ENCODE assay signal across 18 cellular contexts in the genomic region with DNA sequence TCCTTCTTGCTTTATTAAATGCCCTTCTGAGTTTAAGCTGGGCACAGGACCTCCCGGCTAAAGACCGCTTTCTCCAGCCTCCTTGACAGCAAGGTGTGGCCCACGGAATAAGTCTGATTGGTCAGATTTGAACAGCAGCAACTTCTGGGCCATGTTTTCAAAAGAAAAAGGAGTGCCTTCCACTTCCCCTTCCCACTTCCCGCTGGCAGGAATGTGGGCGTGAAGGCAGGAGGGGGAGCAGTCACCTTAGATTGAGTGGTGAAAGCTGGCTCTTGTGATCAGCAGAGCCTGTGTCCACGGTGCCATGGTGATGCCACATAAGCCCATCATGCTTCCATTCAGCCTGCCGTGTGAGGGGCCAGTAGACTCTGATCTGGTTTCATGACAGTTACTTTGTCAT.
DNase-seq lines count a peak whose midpoint lies in the region; ATAC-seq, FAIRE-seq and TF ChIP-seq lines count a peak whose summit lies in the region.
"Had no signal": no experiment of that assay in that cellular context is flagged by ENCODE, and none has a peak within 500 bp of the region (broad histone marks: within the 10 kb centered on the region; RNA-seq: fewer than 3 reads in every experiment).

No MANE protein-coding gene starts in this region.

- peaks cover 0 to 4% (median 1%) of the 10 kb centered on the region in 4 experiments; a peak in 2 of 7 replicates for H3K27me3 ChIP-seq in H1 (replicated peaks in 1 of 4; ENCODE audit: control insufficient read depth in 3 of 4, extremely low read depth in 1 of 4, insufficient read depth in 3 of 4, low read length in 3 of 4)
- H3K27me3 ChIP-seq in osteoblast (ENCODE audit: insufficient read depth, low read length) = no peaks in the 10 kb centered on the region

- POLR2A ChIA-PET in H1 (lab: Charles Lee; ENCODE audit: partially characterized antibody) = no interaction called here

- H3K18ac ChIP-seq in H1 (ENCODE audit: extremely low read depth, low read length) = no peak overlapping the region

- no peak overlapping the region for H3K4me2 ChIP-seq in H1 (ENCODE audit: insufficient read depth in 1 of 2, low read depth in 2 of 2, low read length in 2 of 2)
- H3K4me2 ChIP-seq in osteoblast (ENCODE audit: insufficient read depth, low read length) = no peak overlapping the region
- H3K4me2 ChIP-seq: A549 had no signal

- no peak overlapping the region for H3K9ac ChIP-seq in H1 (replicated peaks in 1 of 4; ENCODE audit: extremely low read depth in 1 of 4, low read depth in 3 of 4, low read length in 3 of 4)

- no peaks in the 10 kb centered on the region for H3K4me1 Mint-ChIP-seq in T-helper 2 cell treated with Interferon-gamma antibody and Interleukin-4, amounts not matched to agents 5 μg/mL and 100 μg/mL, for 36 hours (ENCODE audit: low read depth)

- H3K9me3 ChIP-seq in H1 (ENCODE audit: insufficient read depth in 2 of 2, low read depth in 1 of 2, low read length in 1 of 2) (no peaks in the 10 kb centered on the region), osteoblast (ENCODE audit: low read depth, low read length) (no peaks in the 10 kb centered on the region)
- H3K9me3 ChIP-seq: A549 had no signal

- H3K23me2 ChIP-seq in H1 (ENCODE audit: low read depth, low read length) = no peaks in the 10 kb centered on the region

- H2BK20ac ChIP-seq in H1 (ENCODE audit: low read length) = no peak overlapping the region

- H2BK15ac ChIP-seq in H1 (ENCODE audit: low read length) = 0 out of 2 replicates have a peak overlapping the region, but pooled peaks have one; percentile 54

- H3K27ac Mint-ChIP-seq in T-helper 2 cell treated with Interferon-gamma antibody and Interleukin-4, amounts not matched to agents 5 μg/mL and 100 μg/mL, for 36 hours = no peak overlapping the region
- H3K27ac Mint-ChIP-seq: H9 had no signal

- H3K9me3 Mint-ChIP-seq in T-helper 2 cell treated with Interferon-gamma antibody and Interleukin-4, amounts not matched to agents 5 μg/mL and 100 μg/mL, for 36 hours = no peaks in the 10 kb centered on the region

- TF ChIP-seq RAD21 in H1 (IDR thresholded peaks at IDR 0.05 in 1 of 2, conservative IDR thresholded peaks at IDR 0.05 in 1 of 2; ENCODE audit: low read depth in 2 of 2, low read length in 2 of 2) = no peak

- H3K14ac ChIP-seq in H1 (ENCODE audit: insufficient read length) = no peak overlapping the region

- H3K79me2 ChIP-seq in H1 (ENCODE audit: control insufficient read depth in 1 of 2, insufficient read depth in 2 of 2, low read length in 2 of 2) = no peaks in the 10 kb centered on the region
- H3K79me2 ChIP-seq in osteoblast (ENCODE audit: insufficient read depth, low read length) = no peaks in the 10 kb centered on the region

- TF ChIP-seq POLR2A in H1 (IDR thresholded peaks at IDR 0.05; ENCODE audit: control extremely low read depth in 1 of 2, low read depth in 2 of 2, low read length in 2 of 2) = no peak
- no peak for TF ChIP-seq POLR2A in H54 (IDR thresholded peaks at IDR 0.05; ENCODE audit: low read depth, low read length)

- ATAC-seq in Right ventricle myocardium inferior = no peak
- no peak for ATAC-seq in left cardiac atrium
- ATAC-seq in HG03378 (IDR thresholded peaks at IDR 0.05; ENCODE audit: unreplicated experiment) = no peak
- ATAC-seq in GM19351 (IDR thresholded peaks at IDR 0.05; ENCODE audit: unreplicated experiment) = no peak
- ATAC-seq: A549 had no signal

- H2BK12ac ChIP-seq in H1 (ENCODE audit: low read depth, low read length) = no peak overlapping the region

- H2BK120ac ChIP-seq in H1 (replicated peaks; ENCODE audit: low read depth, low read length) = no peak overlapping the region

- no peaks in the 10 kb centered on the region for H3K27me3 Mint-ChIP-seq in T-helper 2 cell treated with Interferon-gamma antibody and Interleukin-4, amounts not matched to agents 5 μg/mL and 100 μg/mL, for 36 hours (ENCODE audit: low read depth)

- H2AFZ ChIP-seq in H1 (ENCODE audit: low read length) (no peak overlapping the region), osteoblast (ENCODE audit: low read length) (no peak overlapping the region)

- TF ChIP-seq EP300 in H1 (IDR thresholded peaks at IDR 0.05; ENCODE audit: borderline replicate concordance in 1 of 2, low read depth in 2 of 2, low read length in 2 of 2) = no peak

- FAIRE-seq in H1 (lab: Jason Lieb, UNC) (no peak), H54 (lab: Jason Lieb, UNC) (no peak)
- FAIRE-seq: A549, GM19239 had no signal

- no peaks in the 10 kb centered on the region for H3K79me1 ChIP-seq in H1 (ENCODE audit: low read depth, low read length)

- H3K27ac ChIP-seq in H1 (ENCODE audit: low read depth, low read length) = no peak overlapping the region
- no peak overlapping the region for H3K27ac ChIP-seq in osteoblast (ENCODE audit: low read depth, low read length)
- H3K27ac ChIP-seq: A549 had no signal

- H3K23ac ChIP-seq in H1 (ENCODE audit: insufficient read length) = no peak overlapping the region

- DNase-seq in Right ventricle myocardium inferior (ENCODE audit: missing footprints) (peak; percentile 17), left cardiac atrium (no peak), H1 (ENCODE audit: low read depth in 1 of 2, low spot score in 2 of 2) (no peak), osteoblast (ENCODE audit: insufficient read length, low spot score, missing footprints) (peak; percentile 59), H54 (ENCODE audit: insufficient read length, low spot score) (no peak)
- no peak for DNase-seq in T-helper 2 cell treated with Interferon-gamma antibody and Interleukin-4, amounts not matched to agents 5 μg/mL and 100 μg/mL, for 36 hours (ENCODE audit: low spot score)
- DNase-seq: C1 segment of cervical spinal cord, DMS 273 treated with DMSO at 0.1 percent for 48 hours, H9, IMR-90, NCI-H1436 treated with DMSO at 0.1 percent for 48 hours, NCI-H2081, NCI-H2227 treated with DMSO at 0.1 percent for 48 hours, NCI-H524 had no signal

- H2BK5ac ChIP-seq in H1 (ENCODE audit: low read depth, low read length) = no peak overlapping the region

- H3K36me3 ChIP-seq in H1 (ENCODE audit: control insufficient read depth in 2 of 4, insufficient read depth in 4 of 4, low read length in 3 of 4) (no peaks in the 10 kb centered on the region), osteoblast (ENCODE audit: insufficient read depth, low read length) (no peaks in the 10 kb centered on the region)

- CTCF ChIA-PET in H1 (lab: Charles Lee; ENCODE audit: partially characterized antibody) = interaction anchor here (1.0 to 2.0 kb wide), 4 partner anchors 13 to 77 kb away, joined by 3 to 8 read pairs (median 4); no protein-coding TSS in a partner anchor

- no peak overlapping the region for H3K4ac ChIP-seq in H1 (replicated peaks; ENCODE audit: insufficient read length, low read depth, low read length)

- H3K4me3 ChIP-seq in H1 (ENCODE audit: extremely low read depth in 1 of 4, insufficient read depth in 2 of 4, low read depth in 3 of 4, low read length in 4 of 4) (no peak overlapping the region), osteoblast (ENCODE audit: insufficient read depth, low read length) (no peak overlapping the region)
- H3K4me3 ChIP-seq: A549 had no signal

- H3K56ac ChIP-seq in H1 (replicated peaks; ENCODE audit: insufficient read length, low read depth, low read length) = no peak overlapping the region

- 89% methylated on average over 5 of the region's 7 CpGs; no CpG with 5 or more reads in 1 of the 2 experiments for WGBS in H1 (ENCODE audit: extremely low coverage in 1 of 2, insufficient coverage in 1 of 2, insufficient read length in 1 of 2, insufficient replicate concordance in 2 of 2, low coverage in 1 of 2, low lambda C conversion rate in 2 of 2, missing lambda C conversion rate in 1 of 2), 2 experiments

- no peak overlapping the region for H3K4me3 Mint-ChIP-seq in T-helper 2 cell treated with Interferon-gamma antibody and Interleukin-4, amounts not matched to agents 5 μg/mL and 100 μg/mL, for 36 hours
- H3K4me3 Mint-ChIP-seq: H9 had no signal

- H3K4me1 ChIP-seq in H1 (replicated peaks in 1 of 4; ENCODE audit: control insufficient read depth in 3 of 4, insufficient read depth in 4 of 4, low read length in 3 of 4) (peaks cover 4 to 7% (median 5%) of the 10 kb centered on the region in 4 experiments; a peak in 6 of 7 replicates), osteoblast (ENCODE audit: insufficient read depth, low read length) (peaks cover 22% of the 10 kb centered on the region)
- H3K4me1 ChIP-seq: A549 had no signal

- intact Hi-C loops in Right ventricle myocardium inferior (cut with DNase I) = no loop called here
- intact Hi-C loops in left cardiac atrium (cut with DNase I) = no loop called here

- H4K8ac ChIP-seq in H1 (ENCODE audit: extremely low read depth, insufficient read depth, low read length) = no peak overlapping the region

- TF ChIP-seq CTCF in H1 (IDR thresholded peaks at IDR 0.05; ENCODE audit: control extremely low read depth in 1 of 3, insufficient read depth in 1 of 3, low read depth in 1 of 3, low read length in 3 of 3) (no peak), osteoblast (IDR thresholded peaks at IDR 0.05; ENCODE audit: extremely low read depth, low read depth, low read length) (no peak)

- no peak overlapping the region for H4K5ac ChIP-seq in H1 (ENCODE audit: insufficient read length, low read depth, low read length)

- H2AK5ac ChIP-seq in H1 (ENCODE audit: low read depth, low read length) = no peak overlapping the region

- H4K20me1 ChIP-seq in H1 (replicated peaks in 1 of 2; ENCODE audit: control insufficient read depth in 1 of 2, insufficient read depth in 2 of 2, low read length in 2 of 2) = no peaks in the 10 kb centered on the region
- no peaks in the 10 kb centered on the region for H4K20me1 ChIP-seq in osteoblast (ENCODE audit: insufficient read depth, low read length)

- no peaks in the 10 kb centered on the region for H3K36me3 Mint-ChIP-seq in T-helper 2 cell treated with Interferon-gamma antibody and Interleukin-4, amounts not matched to agents 5 μg/mL and 100 μg/mL, for 36 hours (ENCODE audit: low read depth)

- no peak overlapping the region for H4K91ac ChIP-seq in H1 (replicated peaks; ENCODE audit: insufficient read length, low read length)

TF ChIP-seq in H1, 55 proteins besides CTCF, POLR2A, EP300 and RAD21 (continues in another document):
- TF ChIP-seq EGR1 (IDR thresholded peaks at IDR 0.05; ENCODE audit: borderline replicate concordance, low read depth, low read length) = no peak
- TF ChIP-seq POU5F1 (IDR thresholded peaks at IDR 0.05; ENCODE audit: low read depth, low read length) = no peak
- TF ChIP-seq JUND (IDR thresholded peaks at IDR 0.05; ENCODE audit: low read length) = no peak
- no peak for TF ChIP-seq KDM5A (IDR thresholded peaks at IDR 0.05; ENCODE audit: low read length)
- no peak for TF ChIP-seq CBX8 (IDR thresholded peaks at IDR 0.05; ENCODE audit: borderline replicate concordance, low read depth, low read length)
- no peak for TF ChIP-seq RNF2 (IDR thresholded peaks at IDR 0.05; ENCODE audit: borderline replicate concordance, low read depth, low read length, missing control alignments, poor library complexity, severe bottlenecking)
- no peak for TF ChIP-seq TCF12 (IDR thresholded peaks at IDR 0.05; ENCODE audit: low read depth, low read length)
- no peak for TF ChIP-seq CBX5 (IDR thresholded peaks at IDR 0.05; ENCODE audit: low read depth, low read length)
- TF ChIP-seq CEBPB (IDR thresholded peaks at IDR 0.05; ENCODE audit: low read depth, low read length) = no peak
- TF ChIP-seq SIN3A (conservative IDR thresholded peaks at IDR 0.05 in 1 of 2, IDR thresholded peaks at IDR 0.05 in 1 of 2; ENCODE audit: low read depth in 1 of 2, low read length in 2 of 2) = no peak

Comparison
In these comparisons a context has a peak if more than half of its experiments do, and no peak if none do; other contexts are left out.
1. DNase-seq: peak in Right ventricle myocardium inferior (single experiment) and osteoblast (single experiment); none in left cardiac atrium (single experiment), H1 (0 of 2), H54 (single experiment) and T-helper 2 cell treated with Interferon-gamma antibody and Interleukin-4, amounts not matched to agents 5 μg/mL and 100 μg/mL, for 36 hours (single experiment).